Comparison of ENCODE assay signal across 8 cellular contexts in the genomic region with DNA sequence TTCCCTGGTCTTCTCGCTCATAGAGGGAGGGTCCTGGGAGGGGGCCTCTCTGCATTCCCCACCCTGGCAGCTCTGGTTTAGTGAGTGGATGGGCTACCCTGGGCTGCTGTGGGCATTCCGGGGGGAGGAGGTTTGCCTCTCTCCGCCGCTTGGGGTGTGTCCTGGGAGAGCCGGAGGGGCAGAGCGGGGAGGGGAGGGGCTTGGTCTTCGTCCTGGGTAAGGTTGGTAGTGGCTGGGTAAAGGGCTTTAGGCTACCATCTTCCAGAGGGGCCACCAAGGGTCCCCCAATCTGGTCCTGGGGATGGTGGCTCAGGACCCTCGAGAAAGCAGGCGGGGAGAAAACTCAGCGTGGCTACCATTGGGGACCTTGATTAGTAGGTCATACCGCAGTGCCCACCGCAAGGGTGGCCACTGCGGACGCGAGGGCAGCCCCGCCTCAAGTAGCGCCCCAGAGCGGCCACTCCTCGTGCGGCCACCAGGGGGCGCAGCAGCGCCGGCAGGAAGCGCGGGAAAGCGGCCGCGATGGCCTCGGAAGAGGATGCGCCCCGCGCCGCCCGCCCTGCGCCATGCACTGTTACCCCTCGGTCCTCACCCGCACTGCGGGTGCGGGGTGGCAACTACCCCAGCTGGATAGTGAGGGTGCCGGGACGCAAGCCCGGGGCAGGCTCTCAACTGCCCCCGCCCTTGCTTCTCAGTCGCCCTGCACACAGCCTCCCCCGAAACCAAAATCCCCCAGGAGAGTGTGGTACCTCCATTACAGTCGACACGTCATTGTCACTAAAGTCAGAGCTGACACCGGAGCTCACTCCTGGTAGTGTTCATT. TPM values are rescaled to one million over a fixed set of nuclear protein-coding genes. Genes with fewer than 3 reads are reported as not detected.
DNase-seq lines count a peak whose midpoint lies in the region; ATAC-seq and TF ChIP-seq lines count a peak whose summit lies in the region.

No MANE protein-coding gene starts in this region.

- ATAC-seq in omental fat pad (ENCODE audit: low FRiP score) = peak; percentile 30
- no peak for ATAC-seq in GM18868 (IDR thresholded peaks at IDR 0.05; ENCODE audit: unreplicated experiment)

- H3K9me3 Mint-ChIP-seq in CD4-positive, alpha-beta memory T cell = no peaks in the 10 kb centered on the region

- no peaks in the 10 kb centered on the region for H3K36me3 ChIP-seq in CD4-positive, alpha-beta memory T cell (ENCODE audit: insufficient read depth, low read length)
- H3K36me3 ChIP-seq in thymus (ENCODE audit: control insufficient read depth, insufficient read depth) = no peaks in the 10 kb centered on the region

- peaks cover 5 to 6% (median 6%) of the 10 kb centered on the region in 4 donors for H3K4me1 Mint-ChIP-seq in CD4-positive, alpha-beta memory T cell

- H3K27me3 ChIP-seq in CD4-positive, alpha-beta memory T cell (ENCODE audit: insufficient read depth, low read length) = no peaks in the 10 kb centered on the region
- no peaks in the 10 kb centered on the region for H3K27me3 ChIP-seq in thymus (ENCODE audit: control insufficient read depth, insufficient read depth)

- peak; percentile 98 for TF ChIP-seq CTCF in HFF-Myc (IDR thresholded peaks at IDR 0.05; ENCODE audit: low read depth, low read length, missing control alignments)
- peak; percentile 83 for TF ChIP-seq CTCF in foreskin fibroblast (IDR thresholded peaks at IDR 0.05; ENCODE audit: low read depth, low read length)
- peak in 2 of 3 donors; percentile 90 to 97 for TF ChIP-seq CTCF in omental fat pad (IDR thresholded peaks at IDR 0.05)

- DNase-seq in CD4-positive, alpha-beta memory T cell = peak in 4 of 5 donors; percentile 55 to 62 (median 59)
- DNase-seq in HFF-Myc (ENCODE audit: extremely low read depth, low read depth) (no peak), OCI-M1 (lab: John Stamatoyannopoulos, UW) (peak; percentile 64), foreskin fibroblast (peak in 1 of 2 donors; percentile 67), omental fat pad (ENCODE audit: low spot score) (peak; percentile 37)
- peak; percentile 79 to 82 for DNase-seq in activated T-cell treated with anti-CD3 and anti-CD28 coated beads, Interleukin-2, amount 50 U/mL, for 48 hours

- H3K27me3 Mint-ChIP-seq in CD4-positive, alpha-beta memory T cell = peaks cover 6 to 9% of the 10 kb centered on the region in 2 donors

- intact Hi-C loops in CD4-positive, alpha-beta memory T cell (cut with micrococcal nuclease) = loop anchor here (1.0 to 5.0 kb wide), 2 partner anchors 62 to 372 kb away; no protein-coding TSS in a partner anchor

- no peak overlapping the region for H3K27ac ChIP-seq in CD4-positive, alpha-beta memory T cell (ENCODE audit: low read depth, low read length)
- H3K27ac ChIP-seq in thymus (ENCODE audit: low read depth) = no peak overlapping the region

- no peak overlapping the region for H3K27ac Mint-ChIP-seq in CD4-positive, alpha-beta memory T cell

- H3K9me3 ChIP-seq in CD4-positive, alpha-beta memory T cell (ENCODE audit: control insufficient read depth in 1 of 2, low read length in 2 of 2) = no peaks in the 10 kb centered on the region
- no peaks in the 10 kb centered on the region for H3K9me3 ChIP-seq in thymus (ENCODE audit: control insufficient read depth)

- WGBS in thymus = 10% methylated on average over 48 of the region's 48 CpGs

- CTCF ChIA-PET in CD4-positive, alpha-beta memory T cell (lab: Charles Lee; ENCODE audit: partially characterized antibody) = interaction anchor here (0.7 to 4.4 kb wide), 28 partner anchors 11 to 935 kb away, joined by 3 to 68 read pairs (median 3); a partner anchor contains a TSS

- peaks cover 10% of the 10 kb centered on the region for H3K4me1 ChIP-seq in CD4-positive, alpha-beta memory T cell (ENCODE audit: insufficient read depth, low read length)
- H3K4me1 ChIP-seq in thymus (ENCODE audit: control insufficient read depth, insufficient read depth, low read length) = peaks cover 3% of the 10 kb centered on the region

- peak overlapping the region; percentile 63 to 79 (median 72) for H3K4me3 Mint-ChIP-seq in CD4-positive, alpha-beta memory T cell

- H3K4me3 ChIP-seq in CD4-positive, alpha-beta memory T cell (ENCODE audit: low read length in 2 of 2) = peak overlapping the region in 1 of 2 donors; percentile 24
- H3K4me3 ChIP-seq in HFF-Myc (replicated peaks; ENCODE audit: low read depth, low read length) (no peak overlapping the region), foreskin fibroblast (ENCODE audit: low read depth in 1 of 2, low read length in 2 of 2) (peak overlapping the region; percentile 17 to 42), thymus (ENCODE audit: low read length) (peak overlapping the region; percentile 18)

- POLR2A ChIA-PET in CD4-positive, alpha-beta memory T cell (lab: Charles Lee; ENCODE audit: partially characterized antibody) = no interaction called here

- H3K36me3 Mint-ChIP-seq in CD4-positive, alpha-beta memory T cell = no peaks in the 10 kb centered on the region

RNA-seq across cellular contexts. Expression of a gene that starts 44.1 kb away (rescaled TPM):
- total RNA-seq in CD4-positive, alpha-beta memory T cell = 1 to 10 TPM; 2.5 to 3.1 TPM
- 1 to 10 TPM; 4.2 to 5.4 TPM for polyA plus RNA-seq in CD4-positive, alpha-beta memory T cell
- total RNA-seq in omental fat pad = 10 to 100 TPM; 15.6 to 25.8 (median 19.1) TPM
- polyA plus RNA-seq in thymus = 5.8 TPM

Comparison
In these comparisons a context has a peak if more than half of its experiments do, and no peak if none do; other contexts are left out.
1. RNA of a gene that starts 44.1 kb away (total RNA-seq): 15.6 to 25.8 TPM in omental fat pad; 2.5 to 3.1 TPM in CD4-positive, alpha-beta memory T cell; every median in the first group is over 4 times any median in the second.
2. Peak in every context shown above with its lines, with median percentiles within 50 percentile points of each other: CTCF ChIP-seq.